8 cellular contexts compared by ENCODE assay signal in the genomic region with DNA sequence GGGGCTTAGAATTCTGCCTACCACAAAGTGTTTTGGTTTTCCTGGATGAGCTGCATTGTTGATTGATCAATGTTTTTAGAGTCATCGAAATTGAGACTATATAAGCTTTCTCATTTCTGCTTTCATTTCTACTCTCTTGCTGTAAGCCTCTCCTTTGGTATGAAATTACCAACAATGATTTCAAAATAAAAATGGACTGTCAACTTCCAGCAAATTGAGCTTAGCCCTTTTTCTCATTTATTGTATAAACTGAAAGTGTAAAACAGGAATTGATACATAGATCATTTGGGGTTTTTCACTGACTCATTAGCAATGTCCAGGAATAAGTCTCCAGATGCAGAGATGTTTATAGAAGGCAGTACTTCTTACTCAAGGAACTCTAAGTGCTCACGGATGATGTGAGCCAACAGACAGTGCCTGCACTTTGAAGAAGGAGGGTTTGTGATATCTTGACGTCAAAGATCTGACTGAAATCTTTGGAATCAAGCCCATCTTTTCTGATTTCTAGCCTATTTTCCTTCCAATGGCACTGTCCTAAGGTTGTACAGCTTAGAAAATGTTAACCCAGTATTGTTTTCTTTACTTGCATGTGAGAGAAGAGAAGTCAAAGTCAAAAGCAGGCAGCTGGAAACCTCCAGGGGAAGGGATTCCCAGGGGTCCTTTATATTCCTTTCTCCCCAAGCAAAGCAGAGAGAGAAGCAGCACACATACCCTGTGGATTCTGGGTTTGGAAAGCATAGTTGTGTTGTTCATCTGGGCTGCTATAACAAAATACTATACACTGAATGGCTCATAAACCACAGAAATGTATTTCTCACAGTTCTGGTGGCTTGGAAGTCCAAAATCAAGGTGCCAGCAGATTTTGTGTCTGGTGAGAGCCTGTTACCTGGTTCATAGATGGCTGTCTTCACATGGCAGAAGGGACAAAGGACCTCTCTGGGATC. TPM values are rescaled to one million over a fixed set of nuclear protein-coding genes. Genes with fewer than 3 reads are reported as not detected.
DNase-seq lines count a peak whose midpoint lies in the region; ATAC-seq and TF ChIP-seq lines count a peak whose summit lies in the region.

No MANE protein-coding gene starts in this region.

- peak overlapping the region in 1 of 4 donors; percentile 21 for H3K4me3 ChIP-seq in esophagus squamous epithelium
- no peak overlapping the region for H3K4me3 ChIP-seq in testis

- H3K36me3 ChIP-seq in esophagus squamous epithelium (no peaks in the 10 kb centered on the region), testis (ENCODE audit: low read depth, missing control alignments) (no peaks in the 10 kb centered on the region)

- no peak for TF ChIP-seq CTCF in AG09319 (IDR thresholded peaks at IDR 0.05; ENCODE audit: low read depth, low read length)
- no peak for TF ChIP-seq CTCF in esophagus squamous epithelium (IDR thresholded peaks at IDR 0.05)
- no peak for TF ChIP-seq CTCF in testis (IDR thresholded peaks at IDR 0.05)

- WGBS in esophagus squamous epithelium, 2 donors, result 25 to 31% methylated on average over 3 of the region's 3 CpGs
- 45 to 48% methylated on average over 3 of the region's 3 CpGs for WGBS in testis, 2 donors

- peaks cover 0 to 38% (median 19%) of the 10 kb centered on the region in 3 donors for H3K4me1 ChIP-seq in esophagus squamous epithelium
- H3K4me1 ChIP-seq in testis, result peaks cover 4% of the 10 kb centered on the region

- H3K27me3 ChIP-seq in esophagus squamous epithelium (no peaks in the 10 kb centered on the region), testis (no peaks in the 10 kb centered on the region)

- no peak for TF ChIP-seq POLR2A in esophagus squamous epithelium (IDR thresholded peaks at IDR 0.05)
- no peak for TF ChIP-seq POLR2A in testis (IDR thresholded peaks at IDR 0.05)

- peak; percentile 50 for DNase-seq in AG09319 (ENCODE audit: extremely low read depth, low read depth)
- DNase-seq in M059J (ENCODE audit: low read depth), result peak; percentile 24
- DNase-seq in esophagus squamous epithelium (lab: John Stamatoyannopoulos, UW), result no peak
- no peak for DNase-seq in occipital lobe (lab: John Stamatoyannopoulos, UW)
- no peak for DNase-seq in OCI-M1 (lab: John Stamatoyannopoulos, UW)
- no peak for DNase-seq in testis

- intact Hi-C loops in esophagus squamous epithelium (cut with DNase I), result no loop called here
- intact Hi-C loops in testis (cut with DNase I; ENCODE audit: low total_unique reads), result no loop called here

- H3K9me3 ChIP-seq in esophagus squamous epithelium (no peaks in the 10 kb centered on the region), testis (no peaks in the 10 kb centered on the region)

- peak; percentile 43 for ATAC-seq in GM19467 (IDR thresholded peaks at IDR 0.05; ENCODE audit: unreplicated experiment)
- ATAC-seq in esophagus mucosa, result no peak

- H3K27ac ChIP-seq in esophagus squamous epithelium (peak overlapping the region; percentile 27 to 84 (median 50)), testis (no peak overlapping the region)

RNA-seq across cellular contexts. Expression of a gene that starts 19.8 kb away (rescaled TPM):
- total RNA-seq in M059J (2014; rRNA removed; shearing (Covaris generic)), result 20.7 and 28.7 TPM in 2 replicates
- total RNA-seq in esophagus squamous epithelium, result 10 to 100 TPM in 3 of 4 donors, 1 to 10 TPM in 1; 9.1 to 41.8 (median 18.9) TPM
- 191 TPM for total RNA-seq in occipital lobe
- 22.9 TPM for total RNA-seq in esophagus mucosa
- total RNA-seq in testis, result 100 to 1,000 TPM; 105 to 123 TPM
- polyA plus RNA-seq in testis (ENCODE audit: insufficient read depth, low read depth, low replicate concordance), result 70.9 TPM

Comparison
In these comparisons a context has a peak if more than half of its experiments do, and no peak if none do; other contexts are left out.
1. DNase-seq: peak in AG09319 (single experiment) and M059J (single experiment); none in esophagus squamous epithelium (single experiment), occipital lobe (single experiment), OCI-M1 (single experiment) and testis (single experiment).
2. H3K27ac ChIP-seq: peak in esophagus squamous epithelium (4 of 4); none in testis (0 of 2).